ENCODE assay signal across 10 cellular contexts in the genomic region with DNA sequence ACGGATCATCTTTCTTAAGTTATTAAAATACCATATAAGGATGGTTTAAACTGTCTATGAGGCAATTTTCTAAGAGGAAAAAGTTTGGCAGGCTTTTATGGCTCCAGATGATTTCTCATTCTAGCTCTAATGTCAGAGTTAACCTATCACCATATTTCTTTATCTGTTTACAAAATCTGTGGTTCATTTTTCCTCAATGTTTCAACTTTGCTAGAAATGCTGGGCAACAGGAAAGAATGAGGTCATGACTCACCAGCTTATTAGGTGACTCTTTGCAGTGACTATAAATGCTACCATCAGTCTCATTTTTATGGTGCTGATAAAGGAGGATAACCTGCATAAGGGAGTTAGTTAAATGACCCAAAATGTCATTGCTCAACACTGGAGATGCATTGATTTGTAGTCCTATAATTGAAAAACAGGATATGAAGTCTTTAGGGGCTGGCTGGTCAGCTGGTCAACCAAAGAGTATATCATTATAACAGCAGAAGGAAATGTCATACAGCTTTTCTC. TPM values are rescaled to one million over a fixed set of nuclear protein-coding genes. Genes with fewer than 3 reads are reported as not detected.
DNase-seq lines count a peak whose midpoint lies in the region; ATAC-seq lines count a peak whose summit lies in the region.
"Had no signal": no experiment of that assay in that cellular context is flagged by ENCODE, and none has a peak within 500 bp of the region (broad histone marks: within the 10 kb centered on the region; RNA-seq: fewer than 3 reads in every experiment).

No MANE protein-coding gene starts in this region.

- peak; percentile 54 to 74 for ATAC-seq in activated T-cell treated with anti-CD3 and anti-CD28 coated beads, Interleukin-2, amount 50 U/mL, for 4 hours
- ATAC-seq in T-helper 17 cell (peak; percentile 57), Right ventricle myocardium inferior (no peak), GM21390 (IDR thresholded peaks at IDR 0.05; ENCODE audit: unreplicated experiment) (no peak)

- H3K9ac ChIP-seq in subcutaneous abdominal adipose tissue (ENCODE audit: low read length in 5 of 5): no peak overlapping the region

- H3K36me3 ChIP-seq in subcutaneous abdominal adipose tissue (ENCODE audit: control insufficient read depth in 5 of 5, insufficient read depth in 5 of 5, low read length in 5 of 5): no peaks in the 10 kb centered on the region

- peaks cover 21% of the 10 kb centered on the region for H3K4me1 Mint-ChIP-seq in activated T-cell treated with anti-CD3 and anti-CD28 coated beads, Interleukin-2, amount 50 U/mL, for 4 hours (ENCODE audit: low read depth)
- peaks cover 15% of the 10 kb centered on the region for H3K4me1 Mint-ChIP-seq in T-helper 17 cell

- no peak overlapping the region for H3K4me3 Mint-ChIP-seq in activated T-cell treated with anti-CD3 and anti-CD28 coated beads, Interleukin-2, amount 50 U/mL, for 4 hours
- H3K4me3 Mint-ChIP-seq in T-helper 17 cell: no peak overlapping the region

- no peaks in the 10 kb centered on the region for H3K9me3 Mint-ChIP-seq in activated T-cell treated with anti-CD3 and anti-CD28 coated beads, Interleukin-2, amount 50 U/mL, for 4 hours

- no peaks in the 10 kb centered on the region for H3K27me3 Mint-ChIP-seq in activated T-cell treated with anti-CD3 and anti-CD28 coated beads, Interleukin-2, amount 50 U/mL, for 4 hours (ENCODE audit: low read depth)
- H3K27me3 Mint-ChIP-seq in T-helper 17 cell: no peaks in the 10 kb centered on the region

- no peaks in the 10 kb centered on the region for H3K36me3 Mint-ChIP-seq in activated T-cell treated with anti-CD3 and anti-CD28 coated beads, Interleukin-2, amount 50 U/mL, for 4 hours (ENCODE audit: insufficient read depth)
- no peaks in the 10 kb centered on the region for H3K36me3 Mint-ChIP-seq in T-helper 17 cell (ENCODE audit: low read depth)

- DNase-seq in activated T-cell treated with anti-CD3 and anti-CD28 coated beads, Interleukin-2, amount 50 U/mL, for 4 hours: no peak
- no peak for DNase-seq in activated T-cell treated with anti-CD3 and anti-CD28 coated beads, Interleukin-2, amount 50 U/mL, for 48 hours
- DNase-seq in T-helper 17 cell: no peak
- DNase-seq in fibroblast of the conjunctiva (ENCODE audit: low read depth): peak; percentile 67
- no peak for DNase-seq in Right ventricle myocardium inferior (ENCODE audit: missing footprints)
- no peak for DNase-seq in NCI-H1436 treated with DMSO at 0.1 percent for 48 hours (lab: John Stamatoyannopoulos, UW)
- DNase-seq: SHP77 treated with DMSO at 0.1 percent for 48 hours had no signal

- no peaks in the 10 kb centered on the region for H3K27me3 ChIP-seq in subcutaneous abdominal adipose tissue (ENCODE audit: control insufficient read depth in 5 of 5, insufficient read depth in 4 of 5, low read length in 5 of 5)

- peak overlapping the region; percentile 26 for H3K27ac ChIP-seq in subcutaneous abdominal adipose tissue (ENCODE audit: low read depth, low read length)
- H3K27ac ChIP-seq: C4-2B had no signal

- H3K4me3 ChIP-seq in subcutaneous abdominal adipose tissue (ENCODE audit: low read depth in 1 of 5, low read length in 5 of 5): no peak overlapping the region

- intact Hi-C loops in Right ventricle myocardium inferior (cut with DNase I): no loop called here

- H3K9me3 ChIP-seq in T-helper 17 cell (ENCODE audit: control insufficient read depth, low read length, poor library complexity, severe bottlenecking) (no peaks in the 10 kb centered on the region), subcutaneous abdominal adipose tissue (ENCODE audit: control insufficient read depth in 5 of 5, low read length in 5 of 5) (no peaks in the 10 kb centered on the region)

- peaks cover 0 to 13% (median 10%) of the 10 kb centered on the region in 5 donors for H3K4me1 ChIP-seq in subcutaneous abdominal adipose tissue (ENCODE audit: control insufficient read depth in 5 of 5, insufficient read depth in 5 of 5, low read length in 5 of 5)

- no peak overlapping the region for H3K27ac Mint-ChIP-seq in T-helper 17 cell

RNA-seq across cellular contexts. Expression of gene RAP1B, which starts 45.3 kb away (rescaled TPM):
- 100 to 1,000 TPM; 172 to 213 (median 188) TPM for total RNA-seq in activated T-cell treated with anti-CD3 and anti-CD28 coated beads, Interleukin-2, amount 50 U/mL, for 4 hours
- 100 to 1,000 TPM; 251 to 319 TPM for total RNA-seq in T-helper 17 cell
- 51.8 TPM for total RNA-seq in Right ventricle myocardium inferior

Comparison
In these comparisons a context has a peak if more than half of its experiments do, and no peak if none do; other contexts are left out.
1. ATAC-seq: peak in activated T-cell treated with anti-CD3 and anti-CD28 coated beads, Interleukin-2, amount 50 U/mL, for 4 hours (2 of 2) and T-helper 17 cell (single experiment); none in Right ventricle myocardium inferior (single experiment) and GM21390 (single experiment).